Comparison of ENCODE assay signal across 13 cellular contexts in the genomic region with DNA sequence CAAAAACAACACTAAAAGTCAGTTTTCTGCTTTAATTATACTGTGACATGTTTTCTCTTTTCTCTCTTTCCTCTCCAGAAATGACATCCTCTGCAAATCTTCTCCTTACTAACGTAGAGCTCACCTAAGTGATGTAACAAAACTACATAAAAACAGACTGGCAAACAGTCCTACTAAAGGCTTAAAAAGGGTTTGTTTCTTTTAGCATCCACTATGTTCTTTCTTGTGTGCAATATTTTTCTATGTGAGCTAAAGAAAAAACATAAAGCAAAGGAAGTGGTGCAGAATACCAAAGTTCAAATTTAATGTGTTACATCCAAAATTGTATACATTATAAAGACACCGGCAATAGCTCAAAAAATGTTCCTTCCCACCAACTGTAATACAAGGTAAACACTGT.
"Had no signal": no experiment of that assay in that cellular context is flagged by ENCODE, and none has a peak within 500 bp of the region (broad histone marks: within the 10 kb centered on the region; RNA-seq: fewer than 3 reads in every experiment).

No MANE protein-coding gene starts in this region.

- H3K4me3 ChIP-seq: left lung, thoracic aorta had no signal

- H3K27me3 Mint-ChIP-seq: naive B cell, progenitor cell of endocrine pancreas had no signal

- ATAC-seq: left lung, right cardiac atrium had no signal

- H3K9me3 ChIP-seq: left lung, thoracic aorta had no signal

- H3K27me3 ChIP-seq: left lung had no signal

- DNase-seq: activated effector memory CD4-positive, alpha-beta T cell treated with anti-CD3 and anti-CD28 coated beads, Interleukin-2, amount 50 U/mL, for 16 hours; endodermal cell; left lung; mammary epithelial cell; naive B cell; occipital lobe; right cardiac atrium; small intestine; stimulated activated CD4-positive, alpha-beta T cell treated with anti-CD3 and anti-CD28 coated beads, Interleukin-4, amount 100 ng/mL, for 4 hours; stimulated activated CD8-positive, alpha-beta memory T cell treated with anti-CD3 and anti-CD28 coated beads, Interleukin-4, amount 100 ng/mL, for 48 hours had no signal

- H3K4me3 Mint-ChIP-seq: endodermal cell, naive B cell had no signal

- H3K27ac ChIP-seq: left lung, thoracic aorta, VCaP had no signal

- H3K27ac Mint-ChIP-seq: endodermal cell, progenitor cell of endocrine pancreas had no signal

- H3K36me3 ChIP-seq: left lung, thoracic aorta had no signal
